ENCODE assay signal across 9 cellular contexts in genomic region chr3:67109651-67110204, GRCh38.
DNase-seq lines count a peak whose midpoint lies in the region; ATAC-seq, FAIRE-seq and TF ChIP-seq lines count a peak whose summit lies in the region.
"Had no signal": no experiment of that assay in that cellular context is flagged by ENCODE, and none has a peak within 500 bp of the region (broad histone marks: within the 10 kb centered on the region; RNA-seq: fewer than 3 reads in every experiment).

No MANE protein-coding gene starts in this region.

- H3K79me2 ChIP-seq in endothelial cell of umbilical vein (ENCODE audit: control insufficient read depth, insufficient read depth, low read length) (no peaks in the 10 kb centered on the region), osteoblast (ENCODE audit: insufficient read depth, low read length) (no peaks in the 10 kb centered on the region)

- no peak overlapping the region for H3K9ac ChIP-seq in endothelial cell of umbilical vein (replicated peaks; ENCODE audit: extremely low read depth, insufficient read depth, low read length)

- 22 to 23% methylated on average over 3 of the region's 3 CpGs for WGBS in heart right ventricle, 2 donors

- ATAC-seq in heart right ventricle (no peak), Right ventricle myocardium inferior (no peak), HG02642 (IDR thresholded peaks at IDR 0.05; ENCODE audit: poor library complexity, unreplicated experiment) (no peak)

- no peak overlapping the region for H2AFZ ChIP-seq in endothelial cell of umbilical vein (ENCODE audit: low read depth, low read length)
- H2AFZ ChIP-seq in osteoblast (ENCODE audit: low read length): no peak overlapping the region

- TF ChIP-seq CTCF in heart right ventricle (IDR thresholded peaks at IDR 0.05): peak in 8 of 9 donors; percentile 8 to 49 (median 33)
- TF ChIP-seq CTCF in endothelial cell of umbilical vein (IDR thresholded peaks at IDR 0.05; ENCODE audit: extremely low read depth in 1 of 2, insufficient read depth in 1 of 2, low read depth in 1 of 2, low read length in 2 of 2): peak; percentile 33 to 56
- TF ChIP-seq CTCF in osteoblast (IDR thresholded peaks at IDR 0.05; ENCODE audit: extremely low read depth, low read depth, low read length): peak; percentile 77

- peak; percentile 12 for FAIRE-seq in endothelial cell of umbilical vein (lab: Jason Lieb, UNC)
- FAIRE-seq: colon had no signal

- H4K20me1 ChIP-seq in endothelial cell of umbilical vein (replicated peaks; ENCODE audit: control insufficient read depth, extremely low read depth, insufficient read depth, low read length): no peaks in the 10 kb centered on the region
- H4K20me1 ChIP-seq in osteoblast (ENCODE audit: insufficient read depth, low read length): no peaks in the 10 kb centered on the region

- CTCF ChIA-PET in endothelial cell of umbilical vein (lab: Charles Lee): interaction anchor here (0.6 to 2.4 kb wide), 40 partner anchors 8 to 1863 kb away, joined by 3 to 66 read pairs (median 4); partner anchors contain the start of gene KBTBD8

- intact Hi-C loops in heart right ventricle (cut with DNase I) (loop anchor here in 8 of 10 donors (5.0 to 10.0 kb wide), 5 partner anchors 135 to 1783 kb away; no protein-coding TSS in a partner anchor), Right ventricle myocardium inferior (cut with DNase I) (loop anchor here (5.0 to 10.0 kb wide), 2 partner anchors 135 to 1768 kb away; no protein-coding TSS in a partner anchor), endothelial cell of umbilical vein (cut with micrococcal nuclease) (loop anchor here (1.0 to 10.0 kb wide), 6 partner anchors 138 to 1863 kb away; no protein-coding TSS in a partner anchor)

- BruUV-seq in endothelial cell of umbilical vein (replicated peaks; lab: Mats Ljungman, UMichigan): no TSS peak

- no peaks in the 10 kb centered on the region for H3K9me3 ChIP-seq in heart right ventricle
- no peaks in the 10 kb centered on the region for H3K9me3 ChIP-seq in endothelial cell of umbilical vein (replicated peaks; ENCODE audit: control insufficient read depth, insufficient read depth, low read length)
- no peaks in the 10 kb centered on the region for H3K9me3 ChIP-seq in osteoblast (ENCODE audit: low read depth, low read length)

- H3K4me1 ChIP-seq in heart right ventricle: peaks cover 0 to 4% (median 0%) of the 10 kb centered on the region in 9 donors
- no peaks in the 10 kb centered on the region for H3K4me1 ChIP-seq in endothelial cell of umbilical vein (ENCODE audit: control insufficient read depth, extremely low read depth, insufficient read depth, low read length)
- no peaks in the 10 kb centered on the region for H3K4me1 ChIP-seq in osteoblast (ENCODE audit: insufficient read depth, low read length)

- H3K4me2 ChIP-seq in endothelial cell of umbilical vein (ENCODE audit: insufficient read depth, low read length): no peak overlapping the region
- H3K4me2 ChIP-seq in osteoblast (ENCODE audit: insufficient read depth, low read length): no peak overlapping the region

- H3K36me3 ChIP-seq in heart right ventricle (no peaks in the 10 kb centered on the region), endothelial cell of umbilical vein (ENCODE audit: control insufficient read depth in 2 of 2, extremely low read depth in 1 of 2, insufficient read depth in 2 of 2, low read length in 2 of 2) (no peaks in the 10 kb centered on the region), osteoblast (ENCODE audit: insufficient read depth, low read length) (no peaks in the 10 kb centered on the region)

- dilution Hi-C loops in endothelial cell of umbilical vein (cut with MboI; ENCODE audit: extremely low pct_ligation_motif_present, low sequenced_read_pairs): no loop called here

- H3K9me1 ChIP-seq in endothelial cell of umbilical vein (replicated peaks; ENCODE audit: control insufficient read depth, extremely low read depth, insufficient read depth, low read length): no peaks in the 10 kb centered on the region

- H3K27ac ChIP-seq in heart right ventricle: no peak overlapping the region
- H3K27ac ChIP-seq in endothelial cell of umbilical vein (ENCODE audit: insufficient read depth, low read depth, low read length): no peak overlapping the region
- H3K27ac ChIP-seq in osteoblast (ENCODE audit: low read depth, low read length): no peak overlapping the region

- peaks cover 0 to 4% (median 0%) of the 10 kb centered on the region in 7 donors for H3K27me3 ChIP-seq in heart right ventricle
- H3K27me3 ChIP-seq in endothelial cell of umbilical vein (ENCODE audit: control insufficient read depth in 2 of 2, insufficient read depth in 2 of 2, low read length in 2 of 2): no peaks in the 10 kb centered on the region
- H3K27me3 ChIP-seq in osteoblast (ENCODE audit: insufficient read depth, low read length): no peaks in the 10 kb centered on the region

- H3K4me3 ChIP-seq in heart right ventricle (no peak overlapping the region), endothelial cell of umbilical vein (replicated peaks in 1 of 3; ENCODE audit: insufficient read depth in 1 of 3, low read depth in 1 of 3, low read length in 3 of 3) (no peak overlapping the region), osteoblast (ENCODE audit: insufficient read depth, low read length) (no peak overlapping the region)

- POLR2A ChIA-PET in endothelial cell of umbilical vein (lab: Charles Lee): no interaction called here

- DNase-seq in heart right ventricle: no peak
- no peak for DNase-seq in Right ventricle myocardium inferior (ENCODE audit: missing footprints)
- DNase-seq in NCI-H69 (lab: John Stamatoyannopoulos, UW): peak; percentile 31
- peak; percentile 69 for DNase-seq in endothelial cell of umbilical vein (ENCODE audit: low read depth, low spot score)
- no peak for DNase-seq in osteoblast (ENCODE audit: insufficient read length, low spot score, missing footprints)
- DNase-seq in activated CD4-positive, CD25-positive, alpha-beta regulatory T cell (lab: John Stamatoyannopoulos, UW): no peak
- no peak for DNase-seq in NK-92 (lab: John Stamatoyannopoulos, UW; ENCODE audit: unreplicated experiment)

- no peak for TF ChIP-seq POLR2A in endothelial cell of umbilical vein (IDR thresholded peaks at IDR 0.05; ENCODE audit: low read depth, low read length)

TF ChIP-seq in endothelial cell of umbilical vein, 7 proteins besides CTCF, POLR2A, EP300 and RAD21:
- no peak for TF ChIP-seq GATA2 (IDR thresholded peaks at IDR 0.05; ENCODE audit: insufficient read depth, insufficient read length, low read depth, low read length)
- TF ChIP-seq JUN (IDR thresholded peaks at IDR 0.05; ENCODE audit: borderline replicate concordance, insufficient read depth, insufficient read length, low read depth): no peak

Comparison
In these comparisons a context has a peak if more than half of its experiments do, and no peak if none do; other contexts are left out.
1. DNase-seq: peak in NCI-H69 (single experiment) and endothelial cell of umbilical vein (single experiment); none in heart right ventricle (0 of 2), Right ventricle myocardium inferior (single experiment), osteoblast (single experiment), activated CD4-positive, CD25-positive, alpha-beta regulatory T cell (0 of 4) and NK-92 (single experiment).
2. Peak in every context shown above with its lines, with median percentiles within 50 percentile points of each other: CTCF ChIP-seq.